ENCODE assay signal across 8 cellular contexts in genomic region chr17:33725675-33726271, GRCh38.
A peak's percentile ranks its signal among the peaks of the same experiment; 100 is the strongest.
DNase-seq lines count a peak whose midpoint lies in the region; ATAC-seq and TF ChIP-seq lines count a peak whose summit lies in the region.

No MANE protein-coding gene starts in this region.

- peaks cover 0 to 65% (median 37%) of the 10 kb centered on the region in 7 donors for H3K27me3 ChIP-seq in heart right ventricle

- H3K4me3 ChIP-seq in heart right ventricle, result no peak overlapping the region

- no peak overlapping the region for H3K27ac ChIP-seq in heart right ventricle

- ATAC-seq in heart right ventricle, result peak in 1 of 8 donors; percentile 17
- ATAC-seq in HG03175 (IDR thresholded peaks at IDR 0.05; ENCODE audit: unreplicated experiment), result no peak

- 22 to 27% methylated on average over 11 of the region's 11 CpGs for WGBS in heart right ventricle, 2 donors

- no peaks in the 10 kb centered on the region for H3K4me1 ChIP-seq in heart right ventricle

- intact Hi-C loops in heart right ventricle (cut with DNase I), result loop anchor here in 2 of 10 donors (1.0 to 2.0 kb wide), 2 partner anchors 25 to 26 kb away; no protein-coding TSS in a partner anchor

- peak; percentile 58 for DNase-seq in DMS 273 (lab: John Stamatoyannopoulos, UW; ENCODE audit: unreplicated experiment)
- no peak for DNase-seq in DMS 273 treated with DMSO at 0.1 percent for 48 hours (lab: John Stamatoyannopoulos, UW)
- DNase-seq in HT-29 (ENCODE audit: low spot score), result peak; percentile 43
- peak; percentile 22 for DNase-seq in SW480 (ENCODE audit: low spot score)
- peak; percentile 10 to 29 for DNase-seq in heart right ventricle
- peak; percentile 3 for DNase-seq in stimulated activated CD4-positive, alpha-beta T cell treated with anti-CD3 and anti-CD28 coated beads, Interleukin-1b, Interleukin-23, amount 100 ng/mL, for 48 hours
- no peak for DNase-seq in cerebellar nuclear complex (lab: John Stamatoyannopoulos, UW)

- H3K36me3 ChIP-seq in heart right ventricle, result no peaks in the 10 kb centered on the region

- TF ChIP-seq CTCF in heart right ventricle (IDR thresholded peaks at IDR 0.05), result peak; percentile 15 to 67 (median 58)

- no peaks in the 10 kb centered on the region for H3K9me3 ChIP-seq in heart right ventricle

Comparison
In these comparisons a context has a peak if more than half of its experiments do, and no peak if none do; other contexts are left out.
1. DNase-seq: peak in DMS 273 (single experiment), HT-29 (single experiment), SW480 (single experiment), heart right ventricle (2 of 2) and stimulated activated CD4-positive, alpha-beta T cell treated with anti-CD3 and anti-CD28 coated beads, Interleukin-1b, Interleukin-23, amount 100 ng/mL, for 48 hours (single experiment); none in DMS 273 treated with DMSO at 0.1 percent for 48 hours (single experiment) and cerebellar nuclear complex (0 of 2).